In the genomic region with DNA sequence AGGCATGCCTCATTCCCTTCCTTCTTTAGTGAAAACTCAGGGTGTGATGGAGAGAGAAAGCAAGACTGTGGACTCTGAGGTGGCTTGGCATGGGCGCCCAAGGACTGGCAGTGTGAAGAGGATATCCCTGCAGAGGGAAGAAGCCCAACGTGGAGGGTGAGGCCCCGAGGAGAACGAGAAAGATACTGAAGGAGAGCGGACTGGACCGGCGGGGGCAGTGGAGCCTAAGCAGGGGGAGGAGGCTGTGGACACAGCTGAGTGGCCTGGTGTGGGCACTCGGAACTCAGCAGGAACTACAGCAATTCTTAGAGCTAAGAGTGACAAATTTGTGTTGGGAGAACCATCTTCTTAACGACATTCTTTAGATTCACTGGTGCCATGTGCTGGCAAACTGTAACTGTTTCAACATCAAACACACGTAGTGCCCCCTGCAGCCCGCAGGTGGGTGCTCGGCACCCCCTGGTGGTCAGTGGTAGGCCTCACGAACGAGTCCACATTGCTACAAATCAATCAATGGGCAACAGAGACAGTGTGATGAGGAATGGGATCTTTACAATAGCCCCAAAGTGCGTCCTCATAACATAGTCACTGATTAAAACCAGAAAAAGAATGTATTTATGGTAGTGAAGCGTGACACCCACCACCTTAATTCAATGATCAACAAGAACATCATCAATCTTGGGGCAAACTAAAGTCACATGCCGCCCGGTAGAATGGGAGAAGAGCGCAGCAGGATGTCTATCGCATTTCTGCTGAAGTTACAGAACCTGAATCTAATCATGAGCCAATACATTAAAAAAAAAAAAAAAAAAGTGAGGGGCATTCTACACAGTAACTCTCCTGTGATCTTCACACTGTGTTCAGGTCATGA, we compare ENCODE assay signal across 9 cellular contexts. TPM values are rescaled to one million over a fixed set of nuclear protein-coding genes. Genes with fewer than 3 reads are reported as not detected.
DNase-seq lines count a peak whose midpoint lies in the region; ATAC-seq, FAIRE-seq and TF ChIP-seq lines count a peak whose summit lies in the region.
"Had no signal": no experiment of that assay in that cellular context is flagged by ENCODE, and none has a peak within 500 bp of the region (broad histone marks: within the 10 kb centered on the region; RNA-seq: fewer than 3 reads in every experiment).

No MANE protein-coding gene starts in this region.

- peak; percentile 92 to 95 for TF ChIP-seq CTCF in GM23338 (conservative IDR thresholded peaks at IDR 0.05; ENCODE audit: low read depth in 2 of 2)
- peak; percentile 44 for TF ChIP-seq CTCF in colonic mucosa (IDR thresholded peaks at IDR 0.05)

- FAIRE-seq in RCC 7860 (lab: Jason Lieb, UNC), result no peak

- H3K4me2 ChIP-seq in GM23338, result no peak overlapping the region

- H3K27ac Mint-ChIP-seq in GM23338, result no peak overlapping the region
- peak overlapping the region in 2 of 6 donors; percentile 11 to 30 for H3K27ac Mint-ChIP-seq in naive B cell
- no peak overlapping the region for H3K27ac Mint-ChIP-seq in activated T-helper 2 cell treated with anti-CD3 and anti-CD28 coated beads, Interferon-gamma antibody, Interleukin-2, Interleukin-4, amounts not matched to agents 10 μg/mL and 5 μg/mL and 100 μg/mL, durations not matched to agents 14 hours and 24 hours and 36 hours

- H3K4me1 Mint-ChIP-seq in GM23338 (peaks cover 3% of the 10 kb centered on the region), naive B cell (peaks cover 0 to 8% (median 3%) of the 10 kb centered on the region in 3 donors)
- H3K4me1 Mint-ChIP-seq in activated T-helper 2 cell treated with anti-CD3 and anti-CD28 coated beads, Interferon-gamma antibody, Interleukin-2, Interleukin-4, amounts not matched to agents 10 μg/mL and 5 μg/mL and 100 μg/mL, durations not matched to agents 14 hours and 24 hours and 36 hours (ENCODE audit: low read depth), result no peaks in the 10 kb centered on the region

- 0 out of 2 replicates have a peak, but pooled peaks cover 9% of the 10 kb centered on the region for H3K9me2 ChIP-seq in GM23338 (ENCODE audit: insufficient read depth)

- H3K4me3 ChIP-seq in GM23338 (no peak overlapping the region), colonic mucosa (no peak overlapping the region)

- H3K9me3 Mint-ChIP-seq in GM23338 (0 out of 3 replicates have a peak, but pooled peaks cover 3% of the 10 kb centered on the region), naive B cell (peaks cover 0 to 5% (median 0%) of the 10 kb centered on the region in 7 donors)
- H3K9me3 Mint-ChIP-seq in activated T-helper 2 cell treated with anti-CD3 and anti-CD28 coated beads, Interferon-gamma antibody, Interleukin-2, Interleukin-4, amounts not matched to agents 10 μg/mL and 5 μg/mL and 100 μg/mL, durations not matched to agents 14 hours and 24 hours and 36 hours, result no peaks in the 10 kb centered on the region

- no peaks in the 10 kb centered on the region for H3K9me3 ChIP-seq in colonic mucosa

- peaks cover 8% of the 10 kb centered on the region for H3K27me3 Mint-ChIP-seq in GM23338 (ENCODE audit: insufficient read depth, low read depth, poor library complexity)
- peaks cover 0 to 15% (median 9%) of the 10 kb centered on the region in 3 donors for H3K27me3 Mint-ChIP-seq in naive B cell
- peaks cover 6% of the 10 kb centered on the region for H3K27me3 Mint-ChIP-seq in activated T-helper 2 cell treated with anti-CD3 and anti-CD28 coated beads, Interferon-gamma antibody, Interleukin-2, Interleukin-4, amounts not matched to agents 10 μg/mL and 5 μg/mL and 100 μg/mL, durations not matched to agents 14 hours and 24 hours and 36 hours (ENCODE audit: low read depth)

- intact Hi-C loops in colonic mucosa (cut with DNase I), result loop anchor here (5.0 kb wide), 1 partner anchor 71 kb away; no protein-coding TSS in a partner anchor
- intact Hi-C loops in activated T-helper 2 cell treated with anti-CD3 and anti-CD28 coated beads, Interferon-gamma antibody, Interleukin-2, Interleukin-4, amounts not matched to agents 10 μg/mL and 5 μg/mL and 100 μg/mL, durations not matched to agents 14 hours and 24 hours and 36 hours (cut with micrococcal nuclease), result loop anchor here (1.0 kb wide), 1 partner anchor 71 kb away; no protein-coding TSS in a partner anchor

- no peak overlapping the region for H3K9ac ChIP-seq in colonic mucosa (ENCODE audit: low read depth in 2 of 2, low read length in 2 of 2)

- no peak overlapping the region for H3K4me3 Mint-ChIP-seq in GM23338
- H3K4me3 Mint-ChIP-seq in naive B cell, result peak overlapping the region in 1 of 8 donors; percentile 52
- H3K4me3 Mint-ChIP-seq in activated T-helper 2 cell treated with anti-CD3 and anti-CD28 coated beads, Interferon-gamma antibody, Interleukin-2, Interleukin-4, amounts not matched to agents 10 μg/mL and 5 μg/mL and 100 μg/mL, durations not matched to agents 14 hours and 24 hours and 36 hours (ENCODE audit: low read depth), result no peak overlapping the region

- no peaks in the 10 kb centered on the region for H4K20me1 ChIP-seq in GM23338 (replicated peaks; ENCODE audit: insufficient read depth)

- H3K4me1 ChIP-seq in GM23338 (ENCODE audit: insufficient read depth), result peaks cover 3% of the 10 kb centered on the region
- no peaks in the 10 kb centered on the region for H3K4me1 ChIP-seq in colonic mucosa

- H3K36me3 ChIP-seq in GM23338 (ENCODE audit: insufficient read depth) (no peaks in the 10 kb centered on the region), colonic mucosa (no peaks in the 10 kb centered on the region)

- H3K36me3 Mint-ChIP-seq in GM23338 (ENCODE audit: low read depth) (no peaks in the 10 kb centered on the region), naive B cell (no peaks in the 10 kb centered on the region)
- no peaks in the 10 kb centered on the region for H3K36me3 Mint-ChIP-seq in activated T-helper 2 cell treated with anti-CD3 and anti-CD28 coated beads, Interferon-gamma antibody, Interleukin-2, Interleukin-4, amounts not matched to agents 10 μg/mL and 5 μg/mL and 100 μg/mL, durations not matched to agents 14 hours and 24 hours and 36 hours (ENCODE audit: low read depth)

- H3F3A ChIP-seq in GM23338 (replicated peaks; ENCODE audit: low read depth), result no peaks in the 10 kb centered on the region

- H3K27ac ChIP-seq in GM23338 (ENCODE audit: low read depth) (no peak overlapping the region), colonic mucosa (no peak overlapping the region)

- ATAC-seq in GM23338 (peak; percentile 94), naive B cell (ENCODE audit: low read depth in 2 of 2) (no peak), HG03135 (IDR thresholded peaks at IDR 0.05; ENCODE audit: unreplicated experiment) (no peak)

- peak; percentile 3 for DNase-seq in COLO829 (ENCODE audit: low spot score)
- peak; percentile 80 for DNase-seq in GM23338 (ENCODE audit: low spot score)
- peak; percentile 56 for DNase-seq in SK-MEL-5 (ENCODE audit: low read depth, low spot score)
- DNase-seq in colonic mucosa, result peak; percentile 34
- DNase-seq in naive B cell, result peak; percentile 3
- DNase-seq in RCC 7860 (ENCODE audit: low spot score), result no peak
- no peak for DNase-seq in activated T-helper 2 cell treated with anti-CD3 and anti-CD28 coated beads, Interferon-gamma antibody, Interleukin-2, Interleukin-4, amounts not matched to agents 10 μg/mL and 5 μg/mL and 100 μg/mL, durations not matched to agents 14 hours and 24 hours and 36 hours (ENCODE audit: low spot score)

- in situ Hi-C loops in SK-MEL-5 (cut with HindIII; ENCODE audit: low pct_unique_long_range_greater_than_20kb, low sequenced_read_pairs), result no loop called here

- H3K27me3 ChIP-seq in GM23338 (ENCODE audit: insufficient read depth) (no peaks in the 10 kb centered on the region), colonic mucosa (no peaks in the 10 kb centered on the region)

- no peaks in the 10 kb centered on the region for H3K79me2 ChIP-seq in GM23338 (replicated peaks; ENCODE audit: insufficient read depth)

- H2AFZ ChIP-seq in GM23338, result peak overlapping the region; percentile 74

TF ChIP-seq in GM23338, 12 proteins besides CTCF, POLR2A, EP300 and RAD21 (continues in another document):
- TF ChIP-seq EZH2phosphoT487 (IDR thresholded peaks at IDR 0.05; ENCODE audit: unreplicated experiment), result no peak
- no peak for TF ChIP-seq POLR2AphosphoS5 (IDR thresholded peaks at IDR 0.05; ENCODE audit: low read depth)

RNA-seq across cellular contexts. Expression of a gene that starts 2.0 kb away (rescaled TPM):
- not detected in 2 replicates for total RNA-seq in GM23338 (2014; rRNA removed; shearing (Covaris generic))
- polyA plus RNA-seq in GM23338 (2016; fragmentation: Nextera tagmentation; extraction: Ambion mirVana), result not detected in 2 replicates
- not detected in 2 replicates for total RNA-seq in SK-MEL-5 (2014; rRNA removed; shearing (Covaris generic))
- polyA plus RNA-seq in SK-MEL-5 (2015; cell fraction: cytosol; rRNA removed), result not detected in 2 replicates
- not detected in 2 replicates for polyA plus RNA-seq in SK-MEL-5 (2015; cell fraction: nucleus; rRNA removed)
- total RNA-seq in colonic mucosa, result 1 to 10 TPM in 1 of 2 donors, under 1 TPM in 1; 0.77 to 8.8 TPM
- polyA plus RNA-seq in naive B cell (ENCODE audit: low read depth in 6 of 6), result not detected
- total RNA-seq in activated T-helper 2 cell treated with anti-CD3 and anti-CD28 coated beads, Interferon-gamma antibody, Interleukin-2, Interleukin-4, amounts not matched to agents 10 μg/mL and 5 μg/mL and 100 μg/mL, durations not matched to agents 14 hours and 24 hours and 36 hours, result not detected in 2 replicates
- total RNA-seq: mononuclear cell had no signal

RNA-seq across cellular contexts. Expression of a gene that starts 48.5 kb away (rescaled TPM):
- not detected in 2 replicates for total RNA-seq in GM23338 (2014; rRNA removed; shearing (Covaris generic))
- not detected in 2 replicates for polyA plus RNA-seq in GM23338 (2016; fragmentation: Nextera tagmentation; extraction: Ambion mirVana)
- total RNA-seq in SK-MEL-5 (2014; rRNA removed; shearing (Covaris generic)), result not detected in 2 replicates
- polyA plus RNA-seq in SK-MEL-5 (2015; cell fraction: cytosol; rRNA removed), result not detected in 2 replicates
- not detected in 2 replicates for polyA plus RNA-seq in SK-MEL-5 (2015; cell fraction: nucleus; rRNA removed)
- total RNA-seq in colonic mucosa, result 10 to 100 TPM in 1 of 2 donors, 1 to 10 TPM in 1; 5.6 to 14.2 TPM
- not detected for polyA plus RNA-seq in naive B cell (ENCODE audit: low read depth in 6 of 6)
- total RNA-seq in activated T-helper 2 cell treated with anti-CD3 and anti-CD28 coated beads, Interferon-gamma antibody, Interleukin-2, Interleukin-4, amounts not matched to agents 10 μg/mL and 5 μg/mL and 100 μg/mL, durations not matched to agents 14 hours and 24 hours and 36 hours, result not detected in 2 replicates
- total RNA-seq: mononuclear cell had no signal

Comparison
In these comparisons a context has a peak if more than half of its experiments do, and no peak if none do; other contexts are left out.
1. DNase-seq: peak in COLO829 (single experiment), GM23338 (single experiment), SK-MEL-5 (single experiment), colonic mucosa (single experiment) and naive B cell (single experiment); none in RCC 7860 (single experiment) and activated T-helper 2 cell treated with anti-CD3 and anti-CD28 coated beads, Interferon-gamma antibody, Interleukin-2, Interleukin-4, amounts not matched to agents 10 μg/mL and 5 μg/mL and 100 μg/mL, durations not matched to agents 14 hours and 24 hours and 36 hours (single experiment).